Comparison of ENCODE assay signal across 20 cellular contexts in the genomic region with DNA sequence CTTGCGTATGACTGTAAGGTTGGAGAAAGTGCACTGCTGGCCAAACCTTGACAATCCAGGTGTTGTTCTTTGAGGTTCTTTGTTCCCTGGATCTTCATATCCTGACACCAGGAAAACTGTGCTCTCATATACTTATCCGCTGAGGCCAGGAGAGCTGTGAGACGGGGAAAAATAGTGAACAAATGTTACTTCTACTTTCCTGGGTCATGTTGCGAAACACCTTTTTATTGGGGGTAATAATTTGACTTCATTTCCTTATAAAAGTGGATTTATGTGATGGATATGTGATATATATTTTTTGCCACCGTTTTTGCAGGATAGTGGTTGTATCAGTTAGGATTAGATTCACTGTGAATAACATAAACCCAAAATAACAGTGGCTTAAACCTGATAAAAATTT.
DNase-seq lines count a peak whose midpoint lies in the region; TF ChIP-seq lines count a peak whose summit lies in the region.
"Had no signal": no experiment of that assay in that cellular context is flagged by ENCODE, and none has a peak within 500 bp of the region (broad histone marks: within the 10 kb centered on the region; RNA-seq: fewer than 3 reads in every experiment).

No MANE protein-coding gene starts in this region.

- H3K9me2 ChIP-seq in GM23248 (ENCODE audit: insufficient read depth) = no peaks in the 10 kb centered on the region

- no peaks in the 10 kb centered on the region for H3K27me3 Mint-ChIP-seq in type B pancreatic cell
- no peaks in the 10 kb centered on the region for H3K27me3 Mint-ChIP-seq in endodermal cell (ENCODE audit: insufficient read depth)
- H3K27me3 Mint-ChIP-seq: IgD-negative memory B cell, T-cell had no signal

- DNase-seq in GM23248 = no peak
- no peak for DNase-seq in SJSA1 (ENCODE audit: low read depth in 1 of 2, low spot score in 2 of 2)
- DNase-seq in fibroblast of villous mesenchyme (ENCODE audit: low read depth) = peak; percentile 48
- DNase-seq in type B pancreatic cell (ENCODE audit: extremely low spot score, unreplicated experiment) = no peak
- no peak for DNase-seq in SIG-M5 (lab: John Stamatoyannopoulos, UW)
- no peak for DNase-seq in endodermal cell
- DNase-seq in mucosa of gallbladder (ENCODE audit: low spot score) = no peak
- DNase-seq: DMS153, DND-41, H9, MM.1S, NCI-H2029 treated with DMSO at 0.1 percent for 48 hours, NCI-H446 treated with DMSO at 0.1 percent for 48 hours, NCI-H526 treated with DMSO at 0.1 percent for 48 hours, SHP77, T-cell had no signal

- H3K4me1 ChIP-seq in GM23248 (ENCODE audit: insufficient read depth) (peaks cover 30% of the 10 kb centered on the region), SJSA1 (replicated peaks) (peaks cover 27% of the 10 kb centered on the region), endodermal cell (ENCODE audit: control insufficient read depth, insufficient read depth, low read length) (no peaks in the 10 kb centered on the region)

- H3K36me3 Mint-ChIP-seq in type B pancreatic cell (no peaks in the 10 kb centered on the region), endodermal cell (ENCODE audit: low read depth) (no peaks in the 10 kb centered on the region)

- no peaks in the 10 kb centered on the region for H3K9me3 ChIP-seq in GM23248 (ENCODE audit: low read depth)
- H3K9me3 ChIP-seq in SJSA1 (replicated peaks) = no peaks in the 10 kb centered on the region
- H3K9me3 ChIP-seq in endodermal cell (ENCODE audit: control insufficient read depth, low read length) = no peaks in the 10 kb centered on the region

- peak overlapping the region; percentile 70; the same call in 1 of the 2 replicates for H3K9ac ChIP-seq in GM23248
- no peak overlapping the region for H3K9ac ChIP-seq in endodermal cell (ENCODE audit: extremely low read depth, low read length, poor library complexity, severe bottlenecking)
- H3K9ac ChIP-seq: KMS-11 had no signal

- H3K27ac Mint-ChIP-seq in type B pancreatic cell = peak overlapping the region; percentile 21
- no peak overlapping the region for H3K27ac Mint-ChIP-seq in endodermal cell
- H3K27ac Mint-ChIP-seq: GM23338, IgD-negative memory B cell, T-cell had no signal

- H3K4me3 Mint-ChIP-seq in type B pancreatic cell (no peak overlapping the region), endodermal cell (no peak overlapping the region)
- H3K4me3 Mint-ChIP-seq: GM23338, H9, IgD-negative memory B cell, T-cell had no signal

- peak overlapping the region; percentile 79 for H3K4me2 ChIP-seq in GM23248 (ENCODE audit: unreplicated experiment)
- H3K4me2 ChIP-seq: GM23338, KMS-11 had no signal

- in situ Hi-C loops in GM23248 (cut with MboI) = no loop called here

- TF ChIP-seq CTCF in fibroblast of villous mesenchyme (IDR thresholded peaks at IDR 0.05; ENCODE audit: insufficient read depth, low read depth, low read length) = no peak
- TF ChIP-seq CTCF in type B pancreatic cell (conservative IDR thresholded peaks at IDR 0.05) = no peak
- no peak for TF ChIP-seq CTCF in endodermal cell (conservative IDR thresholded peaks at IDR 0.05)

- 93 to 96% methylated on average over 5 of the region's 5 CpGs for WGBS in GM23248 (ENCODE audit: low coverage in 1 of 2, low lambda C conversion rate in 2 of 2, missing lambda C conversion rate in 2 of 2), 2 experiments
- 89 to 94% methylated on average over 2 to 5 of the region's 5 CpGs for WGBS in endodermal cell (ENCODE audit: insufficient coverage in 1 of 2, insufficient read length in 1 of 2), 2 experiments

- H3K36me3 ChIP-seq in GM23248 (ENCODE audit: low read depth) (no peaks in the 10 kb centered on the region), SJSA1 (no peaks in the 10 kb centered on the region; the same call in 1 of the 2 replicates), endodermal cell (ENCODE audit: control insufficient read depth, insufficient read depth, low read length) (no peaks in the 10 kb centered on the region)

- H3K4me1 Mint-ChIP-seq in type B pancreatic cell (ENCODE audit: unreplicated experiment) (peaks cover 17% of the 10 kb centered on the region), endodermal cell (peaks cover 2% of the 10 kb centered on the region)
- H3K4me1 Mint-ChIP-seq: IgD-negative memory B cell, T-cell had no signal

- no peak overlapping the region for H3K4me3 ChIP-seq in GM23248
- H3K4me3 ChIP-seq in SJSA1 = no peak overlapping the region
- H3K4me3 ChIP-seq in fibroblast of villous mesenchyme (ENCODE audit: low read depth, low read length) = no peak overlapping the region
- H3K4me3 ChIP-seq in endodermal cell (ENCODE audit: low read length) = no peak overlapping the region
- H3K4me3 ChIP-seq: GM23338 had no signal

- H4K20me1 ChIP-seq in GM23248 (ENCODE audit: insufficient read depth) = no peaks in the 10 kb centered on the region

- peaks cover 24% of the 10 kb centered on the region; the same call in 1 of the 2 replicates for H3F3A ChIP-seq in GM23248 (ENCODE audit: insufficient read depth)

- H3K27ac ChIP-seq in GM23248 (peak overlapping the region; percentile 94), SJSA1 (peak overlapping the region; percentile 77), endodermal cell (ENCODE audit: low read depth, low read length) (no peak overlapping the region)
- H3K27ac ChIP-seq: KMS-11, RWPE1 had no signal

- no peaks in the 10 kb centered on the region for H3K27me3 ChIP-seq in GM23248 (replicated peaks; ENCODE audit: insufficient read depth)
- no peaks in the 10 kb centered on the region for H3K27me3 ChIP-seq in SJSA1 (replicated peaks)
- no peaks in the 10 kb centered on the region for H3K27me3 ChIP-seq in endodermal cell (ENCODE audit: control insufficient read depth, insufficient read depth, low read length, poor library complexity, severe bottlenecking)

- no peaks in the 10 kb centered on the region for H3K79me2 ChIP-seq in GM23248 (ENCODE audit: insufficient read depth)

- peak overlapping the region; percentile 46; the same call in 1 of the 2 replicates for H2AFZ ChIP-seq in GM23248
- H2AFZ ChIP-seq: GM23338 had no signal

- H3K9me3 Mint-ChIP-seq in type B pancreatic cell (peaks cover 9% of the 10 kb centered on the region), endodermal cell (no peaks in the 10 kb centered on the region)
- H3K9me3 Mint-ChIP-seq: GM23338, H9 had no signal
